1 cellular context compared by ENCODE assay signal in the genomic region with DNA sequence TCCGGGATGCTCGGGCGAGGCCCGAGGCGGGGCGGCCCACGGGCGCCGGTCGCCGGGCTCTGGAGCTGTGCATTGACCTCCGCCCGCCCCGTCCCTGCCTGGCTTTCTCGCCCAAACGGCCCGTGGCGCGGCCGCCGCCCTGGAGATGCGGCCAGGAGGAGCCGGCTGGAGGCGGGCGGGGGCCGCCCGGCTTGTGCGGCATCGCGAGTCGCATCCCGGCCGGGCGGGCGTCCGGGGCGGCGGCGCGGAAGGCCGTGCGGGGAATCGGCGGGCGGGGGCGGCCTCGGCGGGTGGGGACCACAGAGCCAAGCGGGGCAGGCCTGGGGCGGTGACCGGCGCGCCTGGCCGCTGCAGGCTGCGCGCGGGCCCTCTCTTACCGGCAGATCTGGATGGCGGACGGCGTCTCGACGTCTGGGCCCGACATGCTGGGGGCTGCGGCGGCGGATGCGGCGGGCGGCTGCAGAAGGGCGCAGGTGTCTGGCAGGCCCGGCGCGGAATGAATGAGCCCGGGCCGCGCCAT.
TF ChIP-seq lines count a peak whose summit lies in the region.

No MANE protein-coding gene starts in this region.

TF ChIP-seq in HEK293, 187 proteins besides CTCF, POLR2A, EP300 and RAD21 (continued from another document and continues in another):
- TF ChIP-seq, protein P1, sequence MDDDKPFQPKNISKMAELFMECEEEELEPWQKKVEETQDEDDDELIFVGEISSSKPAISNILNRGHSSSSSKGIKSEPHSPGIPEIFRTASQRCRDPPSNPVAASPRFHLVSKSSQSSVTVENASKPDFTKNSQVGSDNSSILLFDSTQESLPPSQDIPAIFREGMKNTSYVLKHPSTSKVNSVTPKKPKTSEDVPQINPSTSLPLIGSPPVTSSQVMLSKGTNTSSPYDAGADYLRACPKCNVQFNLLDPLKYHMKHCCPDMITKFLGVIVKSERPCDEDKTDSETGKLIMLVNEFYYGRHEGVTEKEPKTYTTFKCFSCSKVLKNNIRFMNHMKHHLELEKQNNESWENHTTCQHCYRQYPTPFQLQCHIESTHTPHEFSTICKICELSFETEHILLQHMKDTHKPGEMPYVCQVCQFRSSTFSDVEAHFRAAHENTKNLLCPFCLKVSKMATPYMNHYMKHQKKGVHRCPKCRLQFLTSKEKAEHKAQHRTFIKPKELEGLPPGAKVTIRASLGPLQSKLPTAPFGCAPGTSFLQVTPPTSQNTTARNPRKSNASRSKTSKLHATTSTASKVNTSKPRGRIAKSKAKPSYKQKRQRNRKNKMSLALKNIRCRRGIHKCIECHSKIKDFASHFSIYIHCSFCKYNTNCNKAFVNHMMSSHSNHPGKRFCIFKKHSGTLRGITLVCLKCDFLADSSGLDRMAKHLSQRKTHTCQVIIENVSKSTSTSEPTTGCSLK (tag by site-specific recombination; IDR thresholded peaks at IDR 0.05) = no peak
- TF ChIP-seq ZNF2 (tag by site-specific recombination; IDR thresholded peaks at IDR 0.05) (no peak), ZNF211 (tag by site-specific recombination; IDR thresholded peaks at IDR 0.05; ENCODE audit: low read depth) (no peak), ZFP3 (tag by site-specific recombination; IDR thresholded peaks at IDR 0.05; ENCODE audit: low read depth) (no peak), OSR2 (tag by site-specific recombination; IDR thresholded peaks at IDR 0.05) (no peak), BCL11A (tag by site-specific recombination; IDR thresholded peaks at IDR 0.05; ENCODE audit: low read depth) (no peak), ZNF335 (tag by site-specific recombination; conservative IDR thresholded peaks at IDR 0.05) (peak; percentile 8; the same call in 1 of the 2 replicates), OVOL3 (tag by site-specific recombination; IDR thresholded peaks at IDR 0.05) (no peak), ZNF560 (tag by site-specific recombination; IDR thresholded peaks at IDR 0.05; ENCODE audit: borderline replicate concordance) (no peak), FEZF1 (tag by site-specific recombination; IDR thresholded peaks at IDR 0.05) (no peak), SCRT2 (tag by site-specific recombination; IDR thresholded peaks at IDR 0.05) (no peak), ZBTB20 (tag by site-specific recombination; IDR thresholded peaks at IDR 0.05) (no peak), ZBTB17 (tag by site-specific recombination; IDR thresholded peaks at IDR 0.05) (no peak), ZNF423 (tag by site-specific recombination; IDR thresholded peaks at IDR 0.05) (no peak), ZNF600 (tag by site-specific recombination; IDR thresholded peaks at IDR 0.05) (no peak), ZNF426 (tag by site-specific recombination; IDR thresholded peaks at IDR 0.05) (no peak), ZNF830 (tag by site-specific recombination; IDR thresholded peaks at IDR 0.05; ENCODE audit: low read depth) (no peak), MEIS1 (CRISPR knock-in tag; IDR thresholded peaks at IDR 0.05; ENCODE audit: borderline replicate concordance) (no peak), ZNF596 (tag by site-specific recombination; IDR thresholded peaks at IDR 0.05) (no peak), ZNF629 (tag by site-specific recombination; IDR thresholded peaks at IDR 0.05) (no peak), ZNF670 (tag by site-specific recombination; IDR thresholded peaks at IDR 0.05; ENCODE audit: low read depth) (no peak), ZBTB7A (tag by site-specific recombination; IDR thresholded peaks at IDR 0.05; ENCODE audit: low read depth) (no peak), ZNF121 (tag by site-specific recombination; IDR thresholded peaks at IDR 0.05) (peak; percentile 59; the same call in 1 of the 2 replicates), ZNF37A (tag by site-specific recombination; IDR thresholded peaks at IDR 0.05) (no peak), SETDB1 (IDR thresholded peaks at IDR 0.05; ENCODE audit: insufficient read length, low read length) (no peak), ZNF174 (tag by site-specific recombination; IDR thresholded peaks at IDR 0.05) (no peak), GFI1B (tag by site-specific recombination; IDR thresholded peaks at IDR 0.05) (no peak), ZNF248 (tag by site-specific recombination; IDR thresholded peaks at IDR 0.05) (no peak), SCRT1 (tag by site-specific recombination; IDR thresholded peaks at IDR 0.05; ENCODE audit: borderline replicate concordance) (no peak), ZNF416 (tag by site-specific recombination; IDR thresholded peaks at IDR 0.05) (no peak), ZNF433 (tag by site-specific recombination; IDR thresholded peaks at IDR 0.05; ENCODE audit: low read depth) (no peak), ZBTB21 (tag by site-specific recombination; IDR thresholded peaks at IDR 0.05) (no peak), ZNF138 (tag by site-specific recombination; IDR thresholded peaks at IDR 0.05; ENCODE audit: borderline replicate concordance) (no peak), ZNF394 (tag by site-specific recombination; IDR thresholded peaks at IDR 0.05; ENCODE audit: borderline replicate concordance) (no peak), HOXC10 (CRISPR knock-in tag; IDR thresholded peaks at IDR 0.05) (no peak)
- TF ChIP-seq, protein P2, sequence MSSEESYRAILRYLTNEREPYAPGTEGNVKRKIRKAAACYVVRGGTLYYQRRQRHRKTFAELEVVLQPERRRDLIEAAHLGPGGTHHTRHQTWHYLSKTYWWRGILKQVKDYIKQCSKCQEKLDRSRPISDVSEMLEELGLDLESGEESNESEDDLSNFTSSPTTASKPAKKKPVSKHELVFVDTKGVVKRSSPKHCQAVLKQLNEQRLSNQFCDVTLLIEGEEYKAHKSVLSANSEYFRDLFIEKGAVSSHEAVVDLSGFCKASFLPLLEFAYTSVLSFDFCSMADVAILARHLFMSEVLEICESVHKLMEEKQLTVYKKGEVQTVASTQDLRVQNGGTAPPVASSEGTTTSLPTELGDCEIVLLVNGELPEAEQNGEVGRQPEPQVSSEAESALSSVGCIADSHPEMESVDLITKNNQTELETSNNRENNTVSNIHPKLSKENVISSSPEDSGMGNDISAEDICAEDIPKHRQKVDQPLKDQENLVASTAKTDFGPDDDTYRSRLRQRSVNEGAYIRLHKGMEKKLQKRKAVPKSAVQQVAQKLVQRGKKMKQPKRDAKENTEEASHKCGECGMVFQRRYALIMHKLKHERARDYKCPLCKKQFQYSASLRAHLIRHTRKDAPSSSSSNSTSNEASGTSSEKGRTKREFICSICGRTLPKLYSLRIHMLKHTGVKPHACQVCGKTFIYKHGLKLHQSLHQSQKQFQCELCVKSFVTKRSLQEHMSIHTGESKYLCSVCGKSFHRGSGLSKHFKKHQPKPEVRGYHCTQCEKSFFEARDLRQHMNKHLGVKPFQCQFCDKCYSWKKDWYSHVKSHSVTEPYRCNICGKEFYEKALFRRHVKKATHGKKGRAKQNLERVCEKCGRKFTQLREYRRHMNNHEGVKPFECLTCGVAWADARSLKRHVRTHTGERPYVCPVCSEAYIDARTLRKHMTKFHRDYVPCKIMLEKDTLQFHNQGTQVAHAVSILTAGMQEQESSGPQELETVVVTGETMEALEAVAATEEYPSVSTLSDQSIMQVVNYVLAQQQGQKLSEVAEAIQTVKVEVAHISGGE (tag by site-specific recombination; conservative IDR thresholded peaks at IDR 0.05; ENCODE audit: low read depth) = no peak
- TF ChIP-seq, protein P3, sequence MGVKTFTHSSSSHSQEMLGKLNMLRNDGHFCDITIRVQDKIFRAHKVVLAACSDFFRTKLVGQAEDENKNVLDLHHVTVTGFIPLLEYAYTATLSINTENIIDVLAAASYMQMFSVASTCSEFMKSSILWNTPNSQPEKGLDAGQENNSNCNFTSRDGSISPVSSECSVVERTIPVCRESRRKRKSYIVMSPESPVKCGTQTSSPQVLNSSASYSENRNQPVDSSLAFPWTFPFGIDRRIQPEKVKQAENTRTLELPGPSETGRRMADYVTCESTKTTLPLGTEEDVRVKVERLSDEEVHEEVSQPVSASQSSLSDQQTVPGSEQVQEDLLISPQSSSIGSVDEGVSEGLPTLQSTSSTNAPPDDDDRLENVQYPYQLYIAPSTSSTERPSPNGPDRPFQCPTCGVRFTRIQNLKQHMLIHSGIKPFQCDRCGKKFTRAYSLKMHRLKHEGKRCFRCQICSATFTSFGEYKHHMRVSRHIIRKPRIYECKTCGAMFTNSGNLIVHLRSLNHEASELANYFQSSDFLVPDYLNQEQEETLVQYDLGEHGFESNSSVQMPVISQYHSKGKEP (tag by site-specific recombination; IDR thresholded peaks at IDR 0.05) = peak; percentile 13; the same call in 1 of the 2 replicates
- TF ChIP-seq, protein P4, sequence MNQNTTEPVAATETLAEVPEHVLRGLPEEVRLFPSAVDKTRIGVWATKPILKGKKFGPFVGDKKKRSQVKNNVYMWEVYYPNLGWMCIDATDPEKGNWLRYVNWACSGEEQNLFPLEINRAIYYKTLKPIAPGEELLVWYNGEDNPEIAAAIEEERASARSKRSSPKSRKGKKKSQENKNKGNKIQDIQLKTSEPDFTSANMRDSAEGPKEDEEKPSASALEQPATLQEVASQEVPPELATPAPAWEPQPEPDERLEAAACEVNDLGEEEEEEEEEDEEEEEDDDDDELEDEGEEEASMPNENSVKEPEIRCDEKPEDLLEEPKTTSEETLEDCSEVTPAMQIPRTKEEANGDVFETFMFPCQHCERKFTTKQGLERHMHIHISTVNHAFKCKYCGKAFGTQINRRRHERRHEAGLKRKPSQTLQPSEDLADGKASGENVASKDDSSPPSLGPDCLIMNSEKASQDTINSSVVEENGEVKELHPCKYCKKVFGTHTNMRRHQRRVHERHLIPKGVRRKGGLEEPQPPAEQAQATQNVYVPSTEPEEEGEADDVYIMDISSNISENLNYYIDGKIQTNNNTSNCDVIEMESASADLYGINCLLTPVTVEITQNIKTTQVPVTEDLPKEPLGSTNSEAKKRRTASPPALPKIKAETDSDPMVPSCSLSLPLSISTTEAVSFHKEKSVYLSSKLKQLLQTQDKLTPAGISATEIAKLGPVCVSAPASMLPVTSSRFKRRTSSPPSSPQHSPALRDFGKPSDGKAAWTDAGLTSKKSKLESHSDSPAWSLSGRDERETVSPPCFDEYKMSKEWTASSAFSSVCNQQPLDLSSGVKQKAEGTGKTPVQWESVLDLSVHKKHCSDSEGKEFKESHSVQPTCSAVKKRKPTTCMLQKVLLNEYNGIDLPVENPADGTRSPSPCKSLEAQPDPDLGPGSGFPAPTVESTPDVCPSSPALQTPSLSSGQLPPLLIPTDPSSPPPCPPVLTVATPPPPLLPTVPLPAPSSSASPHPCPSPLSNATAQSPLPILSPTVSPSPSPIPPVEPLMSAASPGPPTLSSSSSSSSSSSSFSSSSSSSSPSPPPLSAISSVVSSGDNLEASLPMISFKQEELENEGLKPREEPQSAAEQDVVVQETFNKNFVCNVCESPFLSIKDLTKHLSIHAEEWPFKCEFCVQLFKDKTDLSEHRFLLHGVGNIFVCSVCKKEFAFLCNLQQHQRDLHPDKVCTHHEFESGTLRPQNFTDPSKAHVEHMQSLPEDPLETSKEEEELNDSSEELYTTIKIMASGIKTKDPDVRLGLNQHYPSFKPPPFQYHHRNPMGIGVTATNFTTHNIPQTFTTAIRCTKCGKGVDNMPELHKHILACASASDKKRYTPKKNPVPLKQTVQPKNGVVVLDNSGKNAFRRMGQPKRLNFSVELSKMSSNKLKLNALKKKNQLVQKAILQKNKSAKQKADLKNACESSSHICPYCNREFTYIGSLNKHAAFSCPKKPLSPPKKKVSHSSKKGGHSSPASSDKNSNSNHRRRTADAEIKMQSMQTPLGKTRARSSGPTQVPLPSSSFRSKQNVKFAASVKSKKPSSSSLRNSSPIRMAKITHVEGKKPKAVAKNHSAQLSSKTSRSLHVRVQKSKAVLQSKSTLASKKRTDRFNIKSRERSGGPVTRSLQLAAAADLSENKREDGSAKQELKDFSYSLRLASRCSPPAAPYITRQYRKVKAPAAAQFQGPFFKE (tag by site-specific recombination; IDR thresholded peaks at IDR 0.05; ENCODE audit: borderline replicate concordance) = no peak
- TF ChIP-seq, protein P5, sequence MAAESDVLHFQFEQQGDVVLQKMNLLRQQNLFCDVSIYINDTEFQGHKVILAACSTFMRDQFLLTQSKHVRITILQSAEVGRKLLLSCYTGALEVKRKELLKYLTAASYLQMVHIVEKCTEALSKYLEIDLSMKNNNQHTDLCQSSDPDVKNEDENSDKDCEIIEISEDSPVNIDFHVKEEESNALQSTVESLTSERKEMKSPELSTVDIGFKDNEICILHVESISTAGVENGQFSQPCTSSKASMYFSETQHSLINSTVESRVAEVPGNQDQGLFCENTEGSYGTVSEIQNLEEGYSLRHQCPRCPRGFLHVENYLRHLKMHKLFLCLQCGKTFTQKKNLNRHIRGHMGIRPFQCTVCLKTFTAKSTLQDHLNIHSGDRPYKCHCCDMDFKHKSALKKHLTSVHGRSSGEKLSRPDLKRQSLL (tag by site-specific recombination; IDR thresholded peaks at IDR 0.05) = no peak
- TF ChIP-seq, protein P6, sequence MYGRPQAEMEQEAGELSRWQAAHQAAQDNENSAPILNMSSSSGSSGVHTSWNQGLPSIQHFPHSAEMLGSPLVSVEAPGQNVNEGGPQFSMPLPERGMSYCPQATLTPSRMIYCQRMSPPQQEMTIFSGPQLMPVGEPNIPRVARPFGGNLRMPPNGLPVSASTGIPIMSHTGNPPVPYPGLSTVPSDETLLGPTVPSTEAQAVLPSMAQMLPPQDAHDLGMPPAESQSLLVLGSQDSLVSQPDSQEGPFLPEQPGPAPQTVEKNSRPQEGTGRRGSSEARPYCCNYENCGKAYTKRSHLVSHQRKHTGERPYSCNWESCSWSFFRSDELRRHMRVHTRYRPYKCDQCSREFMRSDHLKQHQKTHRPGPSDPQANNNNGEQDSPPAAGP (tag by site-specific recombination; IDR thresholded peaks at IDR 0.05) = no peak
- TF ChIP-seq, protein P7, sequence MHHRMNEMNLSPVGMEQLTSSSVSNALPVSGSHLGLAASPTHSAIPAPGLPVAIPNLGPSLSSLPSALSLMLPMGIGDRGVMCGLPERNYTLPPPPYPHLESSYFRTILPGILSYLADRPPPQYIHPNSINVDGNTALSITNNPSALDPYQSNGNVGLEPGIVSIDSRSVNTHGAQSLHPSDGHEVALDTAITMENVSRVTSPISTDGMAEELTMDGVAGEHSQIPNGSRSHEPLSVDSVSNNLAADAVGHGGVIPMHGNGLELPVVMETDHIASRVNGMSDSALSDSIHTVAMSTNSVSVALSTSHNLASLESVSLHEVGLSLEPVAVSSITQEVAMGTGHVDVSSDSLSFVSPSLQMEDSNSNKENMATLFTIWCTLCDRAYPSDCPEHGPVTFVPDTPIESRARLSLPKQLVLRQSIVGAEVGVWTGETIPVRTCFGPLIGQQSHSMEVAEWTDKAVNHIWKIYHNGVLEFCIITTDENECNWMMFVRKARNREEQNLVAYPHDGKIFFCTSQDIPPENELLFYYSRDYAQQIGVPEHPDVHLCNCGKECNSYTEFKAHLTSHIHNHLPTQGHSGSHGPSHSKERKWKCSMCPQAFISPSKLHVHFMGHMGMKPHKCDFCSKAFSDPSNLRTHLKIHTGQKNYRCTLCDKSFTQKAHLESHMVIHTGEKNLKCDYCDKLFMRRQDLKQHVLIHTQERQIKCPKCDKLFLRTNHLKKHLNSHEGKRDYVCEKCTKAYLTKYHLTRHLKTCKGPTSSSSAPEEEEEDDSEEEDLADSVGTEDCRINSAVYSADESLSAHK (tag by site-specific recombination; IDR thresholded peaks at IDR 0.05) = no peak
- TF ChIP-seq, protein P8, sequence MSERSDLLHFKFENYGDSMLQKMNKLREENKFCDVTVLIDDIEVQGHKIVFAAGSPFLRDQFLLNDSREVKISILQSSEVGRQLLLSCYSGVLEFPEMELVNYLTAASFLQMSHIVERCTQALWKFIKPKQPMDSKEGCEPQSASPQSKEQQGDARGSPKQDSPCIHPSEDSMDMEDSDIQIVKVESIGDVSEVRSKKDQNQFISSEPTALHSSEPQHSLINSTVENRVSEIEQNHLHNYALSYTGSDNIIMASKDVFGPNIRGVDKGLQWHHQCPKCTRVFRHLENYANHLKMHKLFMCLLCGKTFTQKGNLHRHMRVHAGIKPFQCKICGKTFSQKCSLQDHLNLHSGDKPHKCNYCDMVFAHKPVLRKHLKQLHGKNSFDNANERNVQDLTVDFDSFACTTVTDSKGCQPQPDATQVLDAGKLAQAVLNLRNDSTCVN (tag by site-specific recombination; optimal IDR thresholded peaks at IDR 0.05) = peak; percentile 64
